In genomic region chr5:150117945-150118560, GRCh38 we compare ENCODE assay signal across 1 cellular context.
TF ChIP-seq lines count a peak whose summit lies in the region.

No MANE protein-coding gene starts in this region.

TF ChIP-seq in H1, 55 proteins besides CTCF, POLR2A, EP300 and RAD21:
- TF ChIP-seq EZH2 (IDR thresholded peaks at IDR 0.05; ENCODE audit: low read depth, low read length, severe bottlenecking) = no peak
- TF ChIP-seq SUZ12 (IDR thresholded peaks at IDR 0.05; ENCODE audit: low read length) = no peak
- TF ChIP-seq PHF8 (conservative IDR thresholded peaks at IDR 0.05; ENCODE audit: low read depth, low read length) = no peak
- TF ChIP-seq TAF7 (optimal IDR thresholded peaks at IDR 0.05; ENCODE audit: borderline replicate concordance, low read depth, low read length) = no peak
- no peak for TF ChIP-seq HDAC6 (IDR thresholded peaks at IDR 0.05; ENCODE audit: low read depth, low read length)
- TF ChIP-seq JUND (IDR thresholded peaks at IDR 0.05; ENCODE audit: low read length) = no peak
- TF ChIP-seq MAFK (IDR thresholded peaks at IDR 0.05; ENCODE audit: low read depth, low read length) = no peak
- TF ChIP-seq GTF2F1 (IDR thresholded peaks at IDR 0.05; ENCODE audit: borderline replicate concordance, low read depth, low read length) = no peak
- TF ChIP-seq TCF12 (IDR thresholded peaks at IDR 0.05; ENCODE audit: low read depth, low read length) = no peak
- TF ChIP-seq TEAD4 (IDR thresholded peaks at IDR 0.05; ENCODE audit: low read depth, low read length) = no peak
TF ChIP-seq in H1: peak in this region for 0.
